Comparison of ENCODE assay signal across 10 cellular contexts in the genomic region with DNA sequence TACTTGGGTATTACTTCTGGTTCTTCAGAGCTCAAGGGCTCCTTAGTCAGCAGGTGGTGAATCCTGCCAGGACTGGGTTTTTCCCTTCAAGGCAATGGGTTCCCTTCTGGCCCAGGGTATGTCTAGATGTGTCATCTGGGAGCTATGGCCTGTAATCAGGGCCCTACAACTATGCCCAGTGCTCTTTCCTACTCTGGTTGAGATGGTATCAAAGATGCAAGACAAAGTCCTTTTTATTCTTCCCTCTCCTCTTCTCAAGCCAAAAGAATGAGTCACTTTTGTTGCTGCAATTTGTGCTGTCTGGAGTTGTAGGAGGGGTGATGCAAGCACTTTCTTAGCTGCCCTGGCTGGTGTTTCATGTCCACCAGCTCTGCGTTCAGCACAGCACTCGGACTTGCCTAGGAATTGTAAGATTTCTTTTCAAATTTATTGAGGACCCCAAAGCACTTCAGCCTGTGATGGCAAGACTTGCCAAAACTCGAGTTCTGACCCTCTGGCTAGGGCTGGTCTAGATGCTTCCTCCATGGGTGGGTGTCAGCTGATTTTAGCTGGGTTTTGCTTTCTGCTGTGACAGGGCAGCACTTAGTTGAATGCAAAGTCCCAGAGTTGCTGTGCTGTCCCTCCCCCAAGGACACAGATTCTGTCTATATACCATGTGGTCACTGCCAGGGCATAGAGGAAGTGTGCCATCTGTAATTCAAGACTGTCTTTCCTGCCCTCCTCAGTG.
DNase-seq lines count a peak whose midpoint lies in the region; ATAC-seq lines count a peak whose summit lies in the region.
"Had no signal": no experiment of that assay in that cellular context is flagged by ENCODE, and none has a peak within 500 bp of the region (broad histone marks: within the 10 kb centered on the region; RNA-seq: fewer than 3 reads in every experiment).

No MANE protein-coding gene starts in this region.

- ATAC-seq in left colon (peak; percentile 46), HG03442 (IDR thresholded peaks at IDR 0.05; ENCODE audit: unreplicated experiment) (no peak)
- ATAC-seq in activated CD4-positive, CD25-positive, alpha-beta regulatory T cell treated with anti-CD3 and anti-CD28 coated beads, Interleukin-2, amount 50 U/mL, for 24 hours: no peak

- peak; percentile 59 for DNase-seq in AG08396 (ENCODE audit: low spot score)
- DNase-seq in LHCN-M2 (ENCODE audit: low read depth): peak; percentile 87
- DNase-seq in astrocyte of the hippocampus (ENCODE audit: low read depth, low spot score): peak; percentile 72
- no peak for DNase-seq in left colon
- DNase-seq in GM19238 (ENCODE audit: insufficient read length, low spot score): no peak
- no peak for DNase-seq in hippocampal formation (lab: John Stamatoyannopoulos, UW)
- DNase-seq: H9, NCI-H510A had no signal

- intact Hi-C loops in left colon (cut with DNase I, micrococcal nuclease): no loop called here

Comparison
In these comparisons a context has a peak if more than half of its experiments do, and no peak if none do; other contexts are left out.
1. DNase-seq: peak in AG08396 (single experiment), LHCN-M2 (single experiment) and astrocyte of the hippocampus (single experiment); none in left colon (0 of 2), GM19238 (single experiment) and hippocampal formation (0 of 2).